ENCODE assay signal across 22 cellular contexts in genomic region chr13:44198826-44199225, GRCh38.
DNase-seq lines count a peak whose midpoint lies in the region; ATAC-seq and TF ChIP-seq lines count a peak whose summit lies in the region.
"Had no signal": no experiment of that assay in that cellular context is flagged by ENCODE, and none has a peak within 500 bp of the region (broad histone marks: within the 10 kb centered on the region; RNA-seq: fewer than 3 reads in every experiment).

No MANE protein-coding gene starts in this region.

- H3K4me1 ChIP-seq in PC-3 (ENCODE audit: insufficient read depth, low read length), result peaks cover 49% of the 10 kb centered on the region
- peaks cover 5 to 11% of the 10 kb centered on the region in 2 donors for H3K4me1 ChIP-seq in esophagus (ENCODE audit: control insufficient read depth in 2 of 2, insufficient read depth in 2 of 2, low read length in 1 of 2)
- no peaks in the 10 kb centered on the region for H3K4me1 ChIP-seq in smooth muscle cell (ENCODE audit: low read depth)
- H3K4me1 ChIP-seq: prostate gland had no signal

- H3K27ac ChIP-seq in PC-3 (ENCODE audit: low read length) (peak overlapping the region; percentile 85), esophagus (ENCODE audit: low read depth in 2 of 2, low read length in 1 of 2) (peak overlapping the region; percentile 13 to 24), smooth muscle cell (ENCODE audit: low read depth) (no peak overlapping the region)
- H3K27ac ChIP-seq: prostate gland had no signal

- POLR2A ChIA-PET in PC-3 (lab: Charles Lee; ENCODE audit: unreplicated experiment), result no interaction called here

- WGBS in esophagus, 2 donors, result 65% methylated on average over 3 of the region's 3 CpGs
- 76% methylated on average over 3 of the region's 3 CpGs for WGBS in smooth muscle cell (ENCODE audit: low lambda C conversion rate)

- H4K20me1 ChIP-seq in PC-3 (ENCODE audit: low read length), result no peaks in the 10 kb centered on the region
- no peaks in the 10 kb centered on the region for H4K20me1 ChIP-seq in smooth muscle cell (ENCODE audit: low read depth)

- peak; percentile 84 for ATAC-seq in PC-3
- ATAC-seq: K562 had no signal

- peak overlapping the region; percentile 8; the same call in 1 of the 2 replicates for H3K4me2 ChIP-seq in PC-3 (ENCODE audit: low read length)
- peak overlapping the region; percentile 29 for H3K4me2 ChIP-seq in smooth muscle cell

- H2AFZ ChIP-seq in PC-3 (ENCODE audit: low read length) (no peak overlapping the region), smooth muscle cell (ENCODE audit: low read depth) (no peak overlapping the region)

- DNase-seq in NCI-H2081 (lab: John Stamatoyannopoulos, UW) (peak; percentile 80 to 87), NCI-H2081 treated with DMSO at 0.1 percent for 48 hours (lab: John Stamatoyannopoulos, UW) (no peak), PC-3 (peak; percentile 75), smooth muscle cell (lab: John Stamatoyannopoulos, UW; ENCODE audit: unreplicated experiment) (no peak), germinal center (ENCODE audit: low spot score) (no peak), midbrain (lab: John Stamatoyannopoulos, UW) (no peak)
- DNase-seq in activated CD4-positive, alpha-beta T cell treated with anti-CD3 and anti-CD28 coated beads for 4 hours, result no peak
- DNase-seq: 8988T; activated CD4-positive, alpha-beta memory T cell treated with anti-CD3 and anti-CD28 coated beads for 36 hours; activated naive CD4-positive, alpha-beta T cell treated with anti-CD3 and anti-CD28 coated beads for 36 hours; activated T-cell treated with anti-CD3 and anti-CD28 coated beads for 4 hours; cortex of kidney; GF-D8; kidney glomerular epithelial cell; NCI-H1048; NCI-H2107; NCI-H524; SIG-M5; stimulated activated CD4-positive, alpha-beta T cell treated with anti-CD3 and anti-CD28 coated beads, Interleukin-4, amount 100 ng/mL, for 4 hours had no signal

- intact Hi-C loops in PC-3 (cut with micrococcal nuclease), result no loop called here

- no peaks in the 10 kb centered on the region for H3K9me3 ChIP-seq in PC-3 (ENCODE audit: low read length)
- H3K9me3 ChIP-seq in esophagus (ENCODE audit: control insufficient read depth in 2 of 2, insufficient read depth in 1 of 2, low read depth in 1 of 2, low read length in 1 of 2), result no peaks in the 10 kb centered on the region
- H3K9me3 ChIP-seq in smooth muscle cell (replicated peaks; ENCODE audit: low read depth), result no peaks in the 10 kb centered on the region
- H3K9me3 ChIP-seq: prostate gland had no signal

- H3K4me3 ChIP-seq in PC-3 (ENCODE audit: low read length), result no peak overlapping the region
- no peak overlapping the region for H3K4me3 ChIP-seq in esophagus (ENCODE audit: low read depth in 1 of 2, low read length in 2 of 2)
- no peak overlapping the region for H3K4me3 ChIP-seq in smooth muscle cell
- H3K4me3 ChIP-seq: K562, prostate gland had no signal

- no TSS peak for BruUV-seq in PC-3 (replicated peaks; lab: Mats Ljungman, UMichigan)

- H3K79me2 ChIP-seq in PC-3 (ENCODE audit: low read length) (no peaks in the 10 kb centered on the region), smooth muscle cell (ENCODE audit: low read depth) (no peaks in the 10 kb centered on the region)

- H3F3A ChIP-seq in PC-3 (ENCODE audit: low read length, unreplicated experiment) (no peaks in the 10 kb centered on the region), smooth muscle cell (ENCODE audit: low read depth) (no peaks in the 10 kb centered on the region)

- H3K9me2 ChIP-seq in PC-3 (replicated peaks; ENCODE audit: low read length), result no peaks in the 10 kb centered on the region

- CTCF ChIA-PET in PC-3 (lab: Charles Lee), result no interaction called here

- no peak for TF ChIP-seq CTCF in PC-3 (conservative IDR thresholded peaks at IDR 0.05; ENCODE audit: low read depth, low read length)
- TF ChIP-seq CTCF in smooth muscle cell (IDR thresholded peaks at IDR 0.05; ENCODE audit: borderline replicate concordance, insufficient read depth, poor library complexity, severe bottlenecking), result no peak

- H3K27me3 ChIP-seq in PC-3 (ENCODE audit: low read length) (no peaks in the 10 kb centered on the region), esophagus (ENCODE audit: control insufficient read depth in 1 of 2, insufficient read depth in 2 of 2, low read length in 2 of 2) (no peaks in the 10 kb centered on the region), smooth muscle cell (ENCODE audit: low read depth) (no peaks in the 10 kb centered on the region)

- H3K36me3 ChIP-seq in PC-3 (ENCODE audit: low read depth, low read length) (no peaks in the 10 kb centered on the region), esophagus (ENCODE audit: control insufficient read depth in 2 of 2, insufficient read depth in 2 of 2, low read length in 1 of 2) (no peaks in the 10 kb centered on the region), smooth muscle cell (ENCODE audit: low read depth) (no peaks in the 10 kb centered on the region)
- H3K36me3 ChIP-seq: prostate gland had no signal

- H3K9ac ChIP-seq in PC-3 (ENCODE audit: low read length) (peak overlapping the region; percentile 41), smooth muscle cell (ENCODE audit: low read depth) (no peak overlapping the region)

Comparison
In these comparisons a context has a peak if more than half of its experiments do, and no peak if none do; other contexts are left out.
1. DNase-seq: peak in NCI-H2081 (2 of 2) and PC-3 (single experiment); none in NCI-H2081 treated with DMSO at 0.1 percent for 48 hours (single experiment), smooth muscle cell (single experiment), germinal center (single experiment), midbrain (single experiment) and activated CD4-positive, alpha-beta T cell treated with anti-CD3 and anti-CD28 coated beads for 4 hours (0 of 2).